Comparison of ENCODE assay signal across 8 cellular contexts in the genomic region with DNA sequence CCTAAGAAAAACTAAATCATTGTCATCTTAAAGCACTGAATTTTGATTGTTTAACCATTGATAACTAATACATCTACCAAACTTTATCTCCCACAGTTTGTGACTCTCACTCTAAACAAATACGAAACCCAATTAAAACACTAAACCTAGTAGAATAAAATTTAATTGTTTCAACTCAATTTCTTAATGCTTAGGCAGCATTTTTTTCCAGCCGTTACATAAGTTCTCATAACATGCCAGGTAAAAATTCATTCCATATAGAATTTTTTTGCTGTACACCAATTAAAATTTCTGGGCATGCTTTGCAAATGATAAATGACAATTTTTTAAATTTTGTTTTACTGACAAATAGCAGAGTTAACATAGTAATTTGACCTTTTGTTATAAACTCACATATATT.
"Had no signal": no experiment of that assay in that cellular context is flagged by ENCODE, and none has a peak within 500 bp of the region (broad histone marks: within the 10 kb centered on the region; RNA-seq: fewer than 3 reads in every experiment).

No MANE protein-coding gene starts in this region.

- ATAC-seq: GM12878 had no signal

- H3K4me3 ChIP-seq: GM12878 had no signal

- FAIRE-seq: G401.6, GM12878, GM12891, GM12892, GM18507, GM19239 had no signal

- DNase-seq: GDM1, GF-D8 had no signal
